Comparison of ENCODE assay signal across 8 cellular contexts in the genomic region with DNA sequence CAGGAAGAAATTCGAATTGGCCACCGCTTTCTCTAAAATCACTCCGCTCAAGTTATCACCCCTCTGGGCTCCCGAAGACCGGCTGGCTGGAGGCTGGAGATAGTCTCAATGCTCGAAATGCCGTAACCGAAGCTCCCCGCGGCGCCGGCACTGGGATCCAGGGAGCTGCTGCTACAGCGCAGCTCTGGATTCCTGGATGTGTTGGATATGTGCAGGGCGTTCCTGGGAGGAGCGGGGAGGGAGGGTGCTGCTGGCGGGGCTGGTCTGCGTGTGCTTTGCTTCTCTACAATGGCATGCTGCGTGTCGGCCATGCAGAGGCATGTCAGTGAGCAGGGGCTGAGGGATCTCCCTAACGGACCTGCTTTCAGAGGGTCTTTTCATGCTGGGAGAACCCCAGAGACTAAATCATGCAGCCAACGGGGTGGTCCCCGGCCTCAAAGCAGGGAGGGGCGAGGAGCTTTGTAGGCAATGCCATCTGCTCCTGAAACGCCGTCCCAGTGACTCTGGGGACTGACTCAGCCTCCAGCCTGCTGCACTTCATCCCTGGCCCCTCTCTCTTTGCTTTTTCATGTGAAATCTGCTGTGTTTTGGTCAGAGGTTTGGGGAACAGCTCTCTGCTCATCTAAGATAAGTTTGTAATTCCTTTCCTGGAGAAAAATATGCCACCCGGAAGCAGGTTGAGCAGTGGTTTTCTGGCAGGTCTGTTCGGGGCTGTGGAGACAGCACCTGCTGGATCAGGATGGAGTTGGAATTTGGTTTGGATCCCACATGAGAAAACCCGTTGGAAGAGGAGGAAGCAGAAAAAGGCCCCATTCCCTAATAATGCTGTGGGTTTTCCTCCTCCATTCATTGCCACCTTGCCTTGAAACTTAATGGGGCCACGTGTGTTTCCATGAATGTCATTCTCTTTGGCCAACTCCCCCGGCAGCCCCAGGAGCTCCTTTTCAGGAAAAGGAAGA.
DNase-seq lines count a peak whose midpoint lies in the region; ATAC-seq and TF ChIP-seq lines count a peak whose summit lies in the region.

No MANE protein-coding gene starts in this region.

- intact Hi-C loops in esophagus squamous epithelium (cut with DNase I): no loop called here

- TF ChIP-seq CTCF in WERI-Rb-1 (IDR thresholded peaks at IDR 0.05; ENCODE audit: low read depth, low read length): no peak
- no peak for TF ChIP-seq CTCF in esophagus squamous epithelium (IDR thresholded peaks at IDR 0.05)

- no peaks in the 10 kb centered on the region for H3K9me3 Mint-ChIP-seq in naive B cell

- no peaks in the 10 kb centered on the region for H3K27me3 Mint-ChIP-seq in naive B cell

- H3K27ac ChIP-seq in WERI-Rb-1: peak overlapping the region; percentile 99
- H3K27ac ChIP-seq in esophagus squamous epithelium: peak overlapping the region; percentile 84 to 94 (median 91)

- H3K36me3 ChIP-seq in WERI-Rb-1 (peaks cover 51% of the 10 kb centered on the region), esophagus squamous epithelium (peaks cover 0 to 6% (median 0%) of the 10 kb centered on the region in 3 donors)

- H3K9me3 ChIP-seq in WERI-Rb-1 (ENCODE audit: severe bottlenecking) (no peaks in the 10 kb centered on the region), esophagus squamous epithelium (no peaks in the 10 kb centered on the region)

- H3K4me1 ChIP-seq in esophagus squamous epithelium: peaks cover 67 to 97% (median 78%) of the 10 kb centered on the region in 3 donors

- no peaks in the 10 kb centered on the region for H3K27me3 ChIP-seq in WERI-Rb-1 (ENCODE audit: insufficient read depth, low read depth, severe bottlenecking)
- H3K27me3 ChIP-seq in esophagus squamous epithelium: no peaks in the 10 kb centered on the region

- peaks cover 0 to 6% of the 10 kb centered on the region in 2 donors for H3K36me3 Mint-ChIP-seq in naive B cell

- H3K4me1 Mint-ChIP-seq in naive B cell: peaks cover 65 to 82% (median 73%) of the 10 kb centered on the region in 3 donors

- ATAC-seq in naive B cell (ENCODE audit: low read depth in 2 of 2) (peak; percentile 25 to 35), GM19324 (IDR thresholded peaks at IDR 0.05; ENCODE audit: low FRiP score, unreplicated experiment) (no peak), HG02981 (IDR thresholded peaks at IDR 0.05; ENCODE audit: unreplicated experiment) (no peak)

- 2 to 9% methylated on average over 8 to 15 of the region's 30 CpGs for WGBS in esophagus squamous epithelium, 2 donors

- TF ChIP-seq POLR2A in esophagus squamous epithelium (IDR thresholded peaks at IDR 0.05): peak in 2 of 4 donors; percentile 50 to 70

- H3K27ac Mint-ChIP-seq in naive B cell: peak overlapping the region; percentile 94 to 99 (median 98)

- DNase-seq in COLO668 (lab: John Stamatoyannopoulos, UW; ENCODE audit: unreplicated experiment) (peak; percentile 60), HuH-7.5 (ENCODE audit: low spot score) (peak; percentile 76), WERI-Rb-1 (peak; percentile 82), esophagus squamous epithelium (lab: John Stamatoyannopoulos, UW) (no peak), naive B cell (no peak), SKM-1 treated with dmso at 0.1 percent for 144 hours (lab: John Stamatoyannopoulos, UW; ENCODE audit: unreplicated experiment) (no peak)

- peak overlapping the region; percentile 78 for H3K4me3 ChIP-seq in WERI-Rb-1 (ENCODE audit: low read depth, low read length)
- peak overlapping the region; percentile 37 to 67 (median 56) for H3K4me3 ChIP-seq in esophagus squamous epithelium

- peak overlapping the region; percentile 97 to 100 (median 98) for H3K4me3 Mint-ChIP-seq in naive B cell

Comparison
In these comparisons a context has a peak if more than half of its experiments do, and no peak if none do; other contexts are left out.
1. DNase-seq: peak in COLO668 (single experiment), HuH-7.5 (single experiment) and WERI-Rb-1 (single experiment); none in esophagus squamous epithelium (single experiment), naive B cell (single experiment) and SKM-1 treated with dmso at 0.1 percent for 144 hours (single experiment).
2. ATAC-seq: peak in naive B cell (2 of 2); none in GM19324 (single experiment) and HG02981 (single experiment).